In genomic region chr21:45640888-45641479, GRCh38 we compare ENCODE assay signal across 9 cellular contexts. TPM values are rescaled to one million over a fixed set of nuclear protein-coding genes. Genes with fewer than 3 reads are reported as not detected.
DNase-seq lines count a peak whose midpoint lies in the region; ATAC-seq and TF ChIP-seq lines count a peak whose summit lies in the region.
"Had no signal": no experiment of that assay in that cellular context is flagged by ENCODE, and none has a peak within 500 bp of the region (broad histone marks: within the 10 kb centered on the region; RNA-seq: fewer than 3 reads in every experiment).

No MANE protein-coding gene starts in this region.

- 30 to 56% methylated on average over 2 to 18 of the region's 23 CpGs for WGBS in transverse colon (ENCODE audit: low coverage in 1 of 2), 2 donors

- H3K27ac ChIP-seq in transverse colon = peak overlapping the region; percentile 66 to 80 (median 74)

- ATAC-seq in HG03521 (IDR thresholded peaks at IDR 0.05; ENCODE audit: unreplicated experiment) = no peak

- peaks cover 15% of the 10 kb centered on the region for H3K27me3 ChIP-seq in transverse colon

- in situ Hi-C loops in transverse colon (cut with MboI; ENCODE audit: low pct_ligation_motif_present in 1 of 4, low pct_unique_long_range_greater_than_20kb in 1 of 4, low sequenced_read_pairs in 3 of 4) = no loop called here

- H3K27ac Mint-ChIP-seq in glutamatergic neuron (ENCODE audit: unreplicated experiment) = peak overlapping the region; percentile 64

- no peak overlapping the region for H3K4me3 Mint-ChIP-seq in glutamatergic neuron (ENCODE audit: unreplicated experiment)

- intact Hi-C loops in transverse colon (cut with DNase I; ENCODE audit: low total_unique reads) = no loop called here

- peaks cover 6% of the 10 kb centered on the region for H3K9me3 Mint-ChIP-seq in glutamatergic neuron (ENCODE audit: unreplicated experiment)

- TF ChIP-seq POLR2A in transverse colon (IDR thresholded peaks at IDR 0.05) = no peak

- DNase-seq in stimulated activated CD4-positive, alpha-beta T cell treated with anti-CD3 and anti-CD28 coated beads, Interleukin-12 subunit alpha, Interleukin-12 subunit beta, amount 100 ng/mL, for 48 hours (ENCODE audit: low read depth in 2 of 3, low spot score in 1 of 3) = peak in 2 of 3 donors; percentile 24 to 28
- DNase-seq in stimulated activated CD4-positive, alpha-beta T cell treated with anti-CD3 and anti-CD28 coated beads, Interleukin-12 subunit alpha, Interleukin-12 subunit beta, amount 100 ng/mL, for 4 hours = no peak
- peak; percentile 79 for DNase-seq in SHP77 treated with DMSO at 0.1 percent for 48 hours (lab: John Stamatoyannopoulos, UW)
- DNase-seq in glutamatergic neuron = peak; percentile 61
- DNase-seq in transverse colon = peak; percentile 52
- DNase-seq in NCI-H524 treated with DMSO at 0.1 percent for 48 hours (lab: John Stamatoyannopoulos, UW) = no peak
- DNase-seq in NCI-H345 treated with DMSO at 0.1 percent for 48 hours (lab: John Stamatoyannopoulos, UW; ENCODE audit: unreplicated experiment) = no peak

- no peaks in the 10 kb centered on the region for H3K36me3 ChIP-seq in transverse colon

- H3K4me1 ChIP-seq in transverse colon = peaks cover 3 to 28% (median 8%) of the 10 kb centered on the region in 4 donors

- no peak for TF ChIP-seq CTCF in glutamatergic neuron (IDR thresholded peaks at IDR 0.05; ENCODE audit: partially characterized antibody, unreplicated experiment)
- peak in 1 of 5 experiments; percentile 17 for TF ChIP-seq CTCF in transverse colon (IDR thresholded peaks at IDR 0.05)

- H3K4me3 ChIP-seq in transverse colon = no peak overlapping the region

- TF ChIP-seq EP300 in transverse colon (IDR thresholded peaks at IDR 0.05; ENCODE audit: low read depth) = no peak

- H3K27me3 Mint-ChIP-seq in glutamatergic neuron (ENCODE audit: unreplicated experiment) = peaks cover 20% of the 10 kb centered on the region

- H3K4me1 Mint-ChIP-seq in glutamatergic neuron (ENCODE audit: low read depth, unreplicated experiment) = peaks cover 23% of the 10 kb centered on the region

- H3K9me3 ChIP-seq in transverse colon = no peaks in the 10 kb centered on the region

- no peaks in the 10 kb centered on the region for H3K36me3 Mint-ChIP-seq in glutamatergic neuron (ENCODE audit: unreplicated experiment)

RNA-seq across cellular contexts. Expression of gene PCBP3, which starts 2.5 kb away (rescaled TPM):
- total RNA-seq in glutamatergic neuron (ENCODE audit: unreplicated experiment) (72.7 TPM), transverse colon (1 to 10 TPM in 3 of 4 donors, under 1 TPM in 1; 0.80 to 7.8 (median 5.3) TPM)
- total RNA-seq: epithelial cell of proximal tubule had no signal

Comparison
In these comparisons a context has a peak if more than half of its experiments do, and no peak if none do; other contexts are left out.
1. DNase-seq: peak in stimulated activated CD4-positive, alpha-beta T cell treated with anti-CD3 and anti-CD28 coated beads, Interleukin-12 subunit alpha, Interleukin-12 subunit beta, amount 100 ng/mL, for 48 hours (2 of 3), SHP77 treated with DMSO at 0.1 percent for 48 hours (single experiment), glutamatergic neuron (single experiment) and transverse colon (single experiment); none in stimulated activated CD4-positive, alpha-beta T cell treated with anti-CD3 and anti-CD28 coated beads, Interleukin-12 subunit alpha, Interleukin-12 subunit beta, amount 100 ng/mL, for 4 hours (single experiment), NCI-H524 treated with DMSO at 0.1 percent for 48 hours (single experiment) and NCI-H345 treated with DMSO at 0.1 percent for 48 hours (single experiment).